ENCODE assay signal across 9 cellular contexts in the genomic region with DNA sequence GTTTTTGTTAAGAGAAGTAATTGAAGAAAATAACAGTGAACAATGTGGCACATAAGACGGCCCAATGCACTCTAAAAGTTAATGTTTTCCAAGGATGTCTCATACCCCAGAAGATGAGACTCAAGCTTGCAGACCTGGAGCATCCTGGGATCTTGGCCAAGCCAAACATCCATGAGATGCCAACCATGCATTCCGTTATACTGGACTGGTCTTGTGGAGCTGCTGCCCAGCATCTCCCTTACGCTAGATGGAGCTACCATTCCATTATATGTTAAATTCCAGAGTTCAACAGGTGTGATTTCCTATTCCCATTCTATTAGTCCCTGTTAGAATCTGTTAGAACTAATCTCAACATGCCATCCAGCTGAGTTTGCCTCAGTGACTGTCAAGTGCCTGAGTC.
A peak's percentile ranks its signal among the peaks of the same experiment; 100 is the strongest.
DNase-seq lines count a peak whose midpoint lies in the region; ATAC-seq and TF ChIP-seq lines count a peak whose summit lies in the region.
"Had no signal": no experiment of that assay in that cellular context is flagged by ENCODE, and none has a peak within 500 bp of the region (broad histone marks: within the 10 kb centered on the region; RNA-seq: fewer than 3 reads in every experiment).

No MANE protein-coding gene starts in this region.

- DNase-seq in SIG-M5 treated with dmso at 0.1 percent for 504 hours (lab: John Stamatoyannopoulos, UW; ENCODE audit: unreplicated experiment) (peak; percentile 20), SIG-M5 (lab: John Stamatoyannopoulos, UW) (no peak), fibroblast of peridontal ligament (ENCODE audit: extremely low read depth) (peak; percentile 76), upper lobe of left lung (no peak), natural killer cell (no peak), DMS114 treated with DMSO at 0.1 percent for 48 hours (lab: John Stamatoyannopoulos, UW; ENCODE audit: unreplicated experiment) (no peak)
- DNase-seq in CD4-positive, alpha-beta memory T cell, result no peak
- DNase-seq: activated CD4-positive, alpha-beta T cell treated with anti-CD3 and anti-CD28 coated beads for 36 hours had no signal

- CTCF ChIA-PET in CD4-positive, alpha-beta memory T cell (lab: Charles Lee; ENCODE audit: partially characterized antibody), result interaction anchor here (0.7 to 1.3 kb wide), 2 partner anchors 10 to 1928 kb away, joined by 3 read pairs; no protein-coding TSS in a partner anchor

- no peaks in the 10 kb centered on the region for H3K4me1 ChIP-seq in OCI-LY1 (ENCODE audit: insufficient read depth, low read length, severe bottlenecking)
- no peaks in the 10 kb centered on the region for H3K4me1 ChIP-seq in upper lobe of left lung
- no peaks in the 10 kb centered on the region for H3K4me1 ChIP-seq in CD4-positive, alpha-beta memory T cell (ENCODE audit: insufficient read depth, low read length)

- H3K9me3 Mint-ChIP-seq in CD4-positive, alpha-beta memory T cell, result peaks cover 0 to 8% (median 2%) of the 10 kb centered on the region in 8 donors
- no peaks in the 10 kb centered on the region for H3K9me3 Mint-ChIP-seq in natural killer cell

- H3K4me3 ChIP-seq in OCI-LY1 (ENCODE audit: low read depth, low read length, poor library complexity, severe bottlenecking) (no peak overlapping the region), upper lobe of left lung (no peak overlapping the region)
- H3K4me3 ChIP-seq in CD4-positive, alpha-beta memory T cell (ENCODE audit: low read length in 2 of 2), result no peak overlapping the region

- no peak overlapping the region for H3K27ac ChIP-seq in OCI-LY1 (ENCODE audit: low read depth, low read length, poor library complexity, severe bottlenecking)
- H3K27ac ChIP-seq in upper lobe of left lung, result no peak overlapping the region
- H3K27ac ChIP-seq in CD4-positive, alpha-beta memory T cell (ENCODE audit: low read depth, low read length), result no peak overlapping the region

- H3K36me3 ChIP-seq in OCI-LY1 (ENCODE audit: insufficient read depth, low read length), result no peaks in the 10 kb centered on the region
- no peaks in the 10 kb centered on the region for H3K36me3 ChIP-seq in upper lobe of left lung
- H3K36me3 ChIP-seq in CD4-positive, alpha-beta memory T cell (ENCODE audit: insufficient read depth, low read length), result no peaks in the 10 kb centered on the region

- no peaks in the 10 kb centered on the region for H3K4me1 Mint-ChIP-seq in CD4-positive, alpha-beta memory T cell
- H3K4me1 Mint-ChIP-seq in natural killer cell, result no peaks in the 10 kb centered on the region
- H3K4me1 Mint-ChIP-seq: activated CD4-positive, alpha-beta T cell treated with anti-CD3 and anti-CD28 coated beads for 36 hours had no signal

- no peaks in the 10 kb centered on the region for H3F3A ChIP-seq in OCI-LY1 (ENCODE audit: insufficient read depth, low read length)

- H3K36me3 Mint-ChIP-seq in CD4-positive, alpha-beta memory T cell, result no peaks in the 10 kb centered on the region
- no peaks in the 10 kb centered on the region for H3K36me3 Mint-ChIP-seq in natural killer cell

- H2AFZ ChIP-seq in OCI-LY1 (ENCODE audit: low read length), result no peak overlapping the region

- no peak overlapping the region for H3K4me2 ChIP-seq in OCI-LY1 (ENCODE audit: low read length)

- POLR2A ChIA-PET in CD4-positive, alpha-beta memory T cell (lab: Charles Lee; ENCODE audit: partially characterized antibody), result no interaction called here

- TF ChIP-seq POLR2A in upper lobe of left lung (IDR thresholded peaks at IDR 0.05), result no peak

- H3K9me2 ChIP-seq in OCI-LY1 (ENCODE audit: low read depth, low read length), result no peaks in the 10 kb centered on the region

- H4K20me1 ChIP-seq in OCI-LY1 (ENCODE audit: insufficient read depth, low read length), result no peaks in the 10 kb centered on the region

- no peak overlapping the region for H3K27ac Mint-ChIP-seq in CD4-positive, alpha-beta memory T cell
- no peak overlapping the region for H3K27ac Mint-ChIP-seq in natural killer cell
- H3K27ac Mint-ChIP-seq: activated CD4-positive, alpha-beta T cell treated with anti-CD3 and anti-CD28 coated beads for 36 hours had no signal

- ATAC-seq in upper lobe of left lung (ENCODE audit: low FRiP score in 2 of 2), result peak in 1 of 2 donors; percentile 29
- ATAC-seq in natural killer cell, result no peak
- ATAC-seq: activated CD4-positive, alpha-beta T cell treated with anti-CD3 and anti-CD28 coated beads for 36 hours had no signal

- TF ChIP-seq CTCF in OCI-LY1 (IDR thresholded peaks at IDR 0.05; ENCODE audit: low read length) (peak; percentile 17; the same call in 1 of the 2 replicates), upper lobe of left lung (IDR thresholded peaks at IDR 0.05) (peak in 4 of 6 experiments; percentile 29 to 47 (median 41)), natural killer cell (IDR thresholded peaks at IDR 0.05) (no peak)

- no peak overlapping the region for H3K9ac ChIP-seq in OCI-LY1 (ENCODE audit: low read length)

- H3K9me3 ChIP-seq in OCI-LY1 (ENCODE audit: low read length), result no peaks in the 10 kb centered on the region
- no peaks in the 10 kb centered on the region for H3K9me3 ChIP-seq in upper lobe of left lung
- no peaks in the 10 kb centered on the region for H3K9me3 ChIP-seq in CD4-positive, alpha-beta memory T cell (ENCODE audit: control insufficient read depth in 1 of 2, low read length in 2 of 2)

- WGBS in upper lobe of left lung, 2 donors, result 21 to 62% methylated on average over 3 of the region's 3 CpGs

- TF ChIP-seq EP300 in upper lobe of left lung (IDR thresholded peaks at IDR 0.05), result no peak

- no peaks in the 10 kb centered on the region for H3K79me2 ChIP-seq in OCI-LY1 (ENCODE audit: insufficient read depth, low read length)

- intact Hi-C loops in CD4-positive, alpha-beta memory T cell (cut with micrococcal nuclease), result no loop called here
- intact Hi-C loops in natural killer cell (cut with micrococcal nuclease), result no loop called here

- H3K27me3 ChIP-seq in OCI-LY1 (ENCODE audit: insufficient read depth, low read length), result no peaks in the 10 kb centered on the region
- no peaks in the 10 kb centered on the region for H3K27me3 ChIP-seq in upper lobe of left lung
- H3K27me3 ChIP-seq in CD4-positive, alpha-beta memory T cell (ENCODE audit: insufficient read depth, low read length), result no peaks in the 10 kb centered on the region

- H3K4me3 Mint-ChIP-seq in CD4-positive, alpha-beta memory T cell, result no peak overlapping the region
- H3K4me3 Mint-ChIP-seq in natural killer cell, result no peak overlapping the region
- H3K4me3 Mint-ChIP-seq: activated CD4-positive, alpha-beta T cell treated with anti-CD3 and anti-CD28 coated beads for 36 hours had no signal

- H3K27me3 Mint-ChIP-seq in CD4-positive, alpha-beta memory T cell, result peaks cover 0 to 3% of the 10 kb centered on the region in 2 donors
- H3K27me3 Mint-ChIP-seq in natural killer cell (ENCODE audit: low read depth in 2 of 2), result peaks cover 0 to 8% of the 10 kb centered on the region in 2 donors
- H3K27me3 Mint-ChIP-seq: activated CD4-positive, alpha-beta T cell treated with anti-CD3 and anti-CD28 coated beads for 36 hours had no signal

Comparison
In these comparisons a context has a peak if more than half of its experiments do, and no peak if none do; other contexts are left out.
1. DNase-seq: peak in SIG-M5 treated with dmso at 0.1 percent for 504 hours (single experiment) and fibroblast of peridontal ligament (single experiment); none in SIG-M5 (single experiment), upper lobe of left lung (0 of 2), CD4-positive, alpha-beta memory T cell (0 of 5), natural killer cell (single experiment) and DMS114 treated with DMSO at 0.1 percent for 48 hours (single experiment).